ENCODE assay signal across 1 cellular context in genomic region chr20:16124911-16125776, GRCh38.
TF ChIP-seq lines count a peak whose summit lies in the region.

No MANE protein-coding gene starts in this region.

TF ChIP-seq in HepG2, 621 proteins besides CTCF, POLR2A, EP300 and RAD21 (continued from another document and continues in another):
- TF ChIP-seq, protein P1, sequence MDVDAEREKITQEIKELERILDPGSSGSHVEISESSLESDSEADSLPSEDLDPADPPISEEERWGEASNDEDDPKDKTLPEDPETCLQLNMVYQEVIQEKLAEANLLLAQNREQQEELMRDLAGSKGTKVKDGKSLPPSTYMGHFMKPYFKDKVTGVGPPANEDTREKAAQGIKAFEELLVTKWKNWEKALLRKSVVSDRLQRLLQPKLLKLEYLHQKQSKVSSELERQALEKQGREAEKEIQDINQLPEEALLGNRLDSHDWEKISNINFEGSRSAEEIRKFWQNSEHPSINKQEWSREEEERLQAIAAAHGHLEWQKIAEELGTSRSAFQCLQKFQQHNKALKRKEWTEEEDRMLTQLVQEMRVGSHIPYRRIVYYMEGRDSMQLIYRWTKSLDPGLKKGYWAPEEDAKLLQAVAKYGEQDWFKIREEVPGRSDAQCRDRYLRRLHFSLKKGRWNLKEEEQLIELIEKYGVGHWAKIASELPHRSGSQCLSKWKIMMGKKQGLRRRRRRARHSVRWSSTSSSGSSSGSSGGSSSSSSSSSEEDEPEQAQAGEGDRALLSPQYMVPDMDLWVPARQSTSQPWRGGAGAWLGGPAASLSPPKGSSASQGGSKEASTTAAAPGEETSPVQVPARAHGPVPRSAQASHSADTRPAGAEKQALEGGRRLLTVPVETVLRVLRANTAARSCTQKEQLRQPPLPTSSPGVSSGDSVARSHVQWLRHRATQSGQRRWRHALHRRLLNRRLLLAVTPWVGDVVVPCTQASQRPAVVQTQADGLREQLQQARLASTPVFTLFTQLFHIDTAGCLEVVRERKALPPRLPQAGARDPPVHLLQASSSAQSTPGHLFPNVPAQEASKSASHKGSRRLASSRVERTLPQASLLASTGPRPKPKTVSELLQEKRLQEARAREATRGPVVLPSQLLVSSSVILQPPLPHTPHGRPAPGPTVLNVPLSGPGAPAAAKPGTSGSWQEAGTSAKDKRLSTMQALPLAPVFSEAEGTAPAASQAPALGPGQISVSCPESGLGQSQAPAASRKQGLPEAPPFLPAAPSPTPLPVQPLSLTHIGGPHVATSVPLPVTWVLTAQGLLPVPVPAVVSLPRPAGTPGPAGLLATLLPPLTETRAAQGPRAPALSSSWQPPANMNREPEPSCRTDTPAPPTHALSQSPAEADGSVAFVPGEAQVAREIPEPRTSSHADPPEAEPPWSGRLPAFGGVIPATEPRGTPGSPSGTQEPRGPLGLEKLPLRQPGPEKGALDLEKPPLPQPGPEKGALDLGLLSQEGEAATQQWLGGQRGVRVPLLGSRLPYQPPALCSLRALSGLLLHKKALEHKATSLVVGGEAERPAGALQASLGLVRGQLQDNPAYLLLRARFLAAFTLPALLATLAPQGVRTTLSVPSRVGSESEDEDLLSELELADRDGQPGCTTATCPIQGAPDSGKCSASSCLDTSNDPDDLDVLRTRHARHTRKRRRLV (CRISPR knock-in tag; IDR thresholded peaks at IDR 0.05): no peak
- TF ChIP-seq ZNF251 (CRISPR knock-in tag; IDR thresholded peaks at IDR 0.05) (no peak), ZNF468 (CRISPR knock-in tag; IDR thresholded peaks at IDR 0.05) (no peak), BCLAF1 (IDR thresholded peaks at IDR 0.05) (no peak), NKX3-1 (CRISPR knock-in tag; IDR thresholded peaks at IDR 0.05) (0 out of 2 replicates have a peak, but pooled peaks have one; percentile 38), ZNF432 (CRISPR knock-in tag; IDR thresholded peaks at IDR 0.05; ENCODE audit: borderline replicate concordance) (no peak), NFE2 (CRISPR knock-in tag; IDR thresholded peaks at IDR 0.05) (no peak), GLMP (CRISPR knock-in tag; IDR thresholded peaks at IDR 0.05; ENCODE audit: borderline replicate concordance) (no peak), U2AF1 (optimal IDR thresholded peaks at IDR 0.05; ENCODE audit: low read depth, low read length) (no peak), LCORL (IDR thresholded peaks at IDR 0.05) (no peak), LCORL (CRISPR knock-in tag; IDR thresholded peaks at IDR 0.05) (no peak), ZNF431 (CRISPR knock-in tag; IDR thresholded peaks at IDR 0.05; ENCODE audit: borderline replicate concordance, low read depth) (no peak), PHF8 (CRISPR knock-in tag; IDR thresholded peaks at IDR 0.05) (no peak), ZNF333 (CRISPR knock-in tag; IDR thresholded peaks at IDR 0.05; ENCODE audit: borderline replicate concordance) (no peak), KLF15 (CRISPR knock-in tag; IDR thresholded peaks at IDR 0.05; ENCODE audit: borderline replicate concordance) (no peak), ZNF737 (CRISPR knock-in tag; IDR thresholded peaks at IDR 0.05; ENCODE audit: borderline replicate concordance) (no peak), ZNF205 (CRISPR knock-in tag; IDR thresholded peaks at IDR 0.05) (peak; percentile 62; the same call in 1 of the 2 replicates), ZNF644 (CRISPR knock-in tag; IDR thresholded peaks at IDR 0.05; ENCODE audit: low read depth) (no peak), KDM4B (CRISPR knock-in tag; IDR thresholded peaks at IDR 0.05) (no peak), FOXC1 (CRISPR knock-in tag; IDR thresholded peaks at IDR 0.05; ENCODE audit: borderline replicate concordance) (no peak), ZFP41 (CRISPR knock-in tag; IDR thresholded peaks at IDR 0.05; ENCODE audit: borderline replicate concordance) (no peak), ZNF20 (CRISPR knock-in tag; IDR thresholded peaks at IDR 0.05) (no peak), DBP (CRISPR knock-in tag; IDR thresholded peaks at IDR 0.05; ENCODE audit: not compliant biosample characterization) (no peak), HIVEP1 (CRISPR knock-in tag; IDR thresholded peaks at IDR 0.05) (no peak), ZHX2 (IDR thresholded peaks at IDR 0.05; ENCODE audit: low read depth) (no peak), ZHX2 (CRISPR knock-in tag; IDR thresholded peaks at IDR 0.05; ENCODE audit: borderline replicate concordance) (no peak), ZNF263 (CRISPR knock-in tag; IDR thresholded peaks at IDR 0.05) (no peak), SRSF9 (IDR thresholded peaks at IDR 0.05; ENCODE audit: borderline replicate concordance, insufficient read depth, low read depth, low read length, poor library complexity, severe bottlenecking) (no peak), AGO2 (optimal IDR thresholded peaks at IDR 0.05; ENCODE audit: low read depth, low read length) (no peak), ZBTB33 (CRISPR knock-in tag; IDR thresholded peaks at IDR 0.05) (no peak), ADNP (CRISPR knock-in tag; IDR thresholded peaks at IDR 0.05) (no peak), ZNF225 (CRISPR knock-in tag; IDR thresholded peaks at IDR 0.05) (no peak), NBN (conservative IDR thresholded peaks at IDR 0.05) (no peak), SUZ12 (IDR thresholded peaks at IDR 0.05; ENCODE audit: low read depth, low read length) (no peak)
- TF ChIP-seq, protein P2, sequence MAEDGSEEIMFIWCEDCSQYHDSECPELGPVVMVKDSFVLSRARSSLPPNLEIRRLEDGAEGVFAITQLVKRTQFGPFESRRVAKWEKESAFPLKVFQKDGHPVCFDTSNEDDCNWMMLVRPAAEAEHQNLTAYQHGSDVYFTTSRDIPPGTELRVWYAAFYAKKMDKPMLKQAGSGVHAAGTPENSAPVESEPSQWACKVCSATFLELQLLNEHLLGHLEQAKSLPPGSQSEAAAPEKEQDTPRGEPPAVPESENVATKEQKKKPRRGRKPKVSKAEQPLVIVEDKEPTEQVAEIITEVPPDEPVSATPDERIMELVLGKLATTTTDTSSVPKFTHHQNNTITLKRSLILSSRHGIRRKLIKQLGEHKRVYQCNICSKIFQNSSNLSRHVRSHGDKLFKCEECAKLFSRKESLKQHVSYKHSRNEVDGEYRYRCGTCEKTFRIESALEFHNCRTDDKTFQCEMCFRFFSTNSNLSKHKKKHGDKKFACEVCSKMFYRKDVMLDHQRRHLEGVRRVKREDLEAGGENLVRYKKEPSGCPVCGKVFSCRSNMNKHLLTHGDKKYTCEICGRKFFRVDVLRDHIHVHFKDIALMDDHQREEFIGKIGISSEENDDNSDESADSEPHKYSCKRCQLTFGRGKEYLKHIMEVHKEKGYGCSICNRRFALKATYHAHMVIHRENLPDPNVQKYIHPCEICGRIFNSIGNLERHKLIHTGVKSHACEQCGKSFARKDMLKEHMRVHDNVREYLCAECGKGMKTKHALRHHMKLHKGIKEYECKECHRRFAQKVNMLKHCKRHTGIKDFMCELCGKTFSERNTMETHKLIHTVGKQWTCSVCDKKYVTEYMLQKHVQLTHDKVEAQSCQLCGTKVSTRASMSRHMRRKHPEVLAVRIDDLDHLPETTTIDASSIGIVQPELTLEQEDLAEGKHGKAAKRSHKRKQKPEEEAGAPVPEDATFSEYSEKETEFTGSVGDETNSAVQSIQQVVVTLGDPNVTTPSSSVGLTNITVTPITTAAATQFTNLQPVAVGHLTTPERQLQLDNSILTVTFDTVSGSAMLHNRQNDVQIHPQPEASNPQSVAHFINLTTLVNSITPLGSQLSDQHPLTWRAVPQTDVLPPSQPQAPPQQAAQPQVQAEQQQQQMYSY (CRISPR knock-in tag; IDR thresholded peaks at IDR 0.05): peak; percentile 48; the same call in 1 of the 2 replicates
- TF ChIP-seq, protein P3, sequence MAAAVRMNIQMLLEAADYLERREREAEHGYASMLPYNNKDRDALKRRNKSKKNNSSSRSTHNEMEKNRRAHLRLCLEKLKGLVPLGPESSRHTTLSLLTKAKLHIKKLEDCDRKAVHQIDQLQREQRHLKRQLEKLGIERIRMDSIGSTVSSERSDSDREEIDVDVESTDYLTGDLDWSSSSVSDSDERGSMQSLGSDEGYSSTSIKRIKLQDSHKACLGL (CRISPR knock-in tag; IDR thresholded peaks at IDR 0.05): no peak
